ENCODE assay signal across 18 cellular contexts in the genomic region with DNA sequence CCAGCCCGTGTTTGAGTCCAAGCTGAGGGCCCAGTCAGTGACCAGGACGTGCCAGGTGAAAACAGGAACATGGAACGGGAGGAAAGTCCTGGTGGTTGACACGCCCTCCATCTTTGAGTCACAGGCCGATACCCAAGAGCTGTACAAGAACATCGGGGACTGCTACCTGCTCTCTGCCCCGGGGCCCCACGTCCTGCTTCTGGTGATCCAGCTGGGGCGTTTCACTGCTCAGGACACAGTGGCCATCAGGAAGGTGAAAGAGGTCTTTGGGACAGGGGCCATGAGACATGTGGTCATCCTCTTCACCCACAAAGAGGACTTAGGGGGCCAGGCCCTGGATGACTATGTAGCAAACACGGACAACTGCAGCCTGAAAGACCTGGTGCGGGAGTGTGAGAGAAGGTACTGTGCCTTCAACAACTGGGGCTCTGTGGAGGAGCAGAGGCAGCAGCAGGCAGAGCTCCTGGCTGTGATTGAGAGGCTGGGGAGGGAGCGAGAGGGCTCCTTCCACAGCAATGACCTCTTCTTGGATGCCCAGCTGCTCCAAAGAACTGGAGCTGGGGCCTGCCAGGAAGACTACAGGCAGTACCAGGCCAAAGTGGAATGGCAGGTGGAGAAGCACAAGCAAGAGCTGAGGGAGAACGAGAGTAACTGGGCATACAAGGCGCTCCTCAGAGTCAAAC. TPM values are rescaled to one million over a fixed set of nuclear protein-coding genes. Genes with fewer than 3 reads are reported as not detected.
A peak's percentile ranks its signal among the peaks of the same experiment; 100 is the strongest.
DNase-seq lines count a peak whose midpoint lies in the region; ATAC-seq and TF ChIP-seq lines count a peak whose summit lies in the region.
"Had no signal": no experiment of that assay in that cellular context is flagged by ENCODE, and none has a peak within 500 bp of the region (broad histone marks: within the 10 kb centered on the region; RNA-seq: fewer than 3 reads in every experiment).

No MANE protein-coding gene starts in this region.

- intact Hi-C loops in vagina (cut with DNase I): no loop called here

- no peak for TF ChIP-seq POLR2A in vagina (IDR thresholded peaks at IDR 0.05)

- no peaks in the 10 kb centered on the region for H3K27me3 Mint-ChIP-seq in activated T-cell treated with anti-CD3 and anti-CD28 coated beads, Interleukin-2, amount 50 U/mL, for 4 hours (ENCODE audit: low read depth)
- H3K27me3 Mint-ChIP-seq in immature natural killer cell (ENCODE audit: low read depth in 3 of 3): peaks cover 0 to 7% (median 0%) of the 10 kb centered on the region in 3 donors

- TF ChIP-seq CTCF in vagina (IDR thresholded peaks at IDR 0.05): no peak

- peak overlapping the region; percentile 90 for H3K4me3 Mint-ChIP-seq in activated T-cell treated with anti-CD3 and anti-CD28 coated beads, Interleukin-2, amount 50 U/mL, for 4 hours
- peak overlapping the region; percentile 65 to 99 (median 97) for H3K4me3 Mint-ChIP-seq in immature natural killer cell
- H3K4me3 Mint-ChIP-seq: neural crest cell had no signal

- H3K27ac ChIP-seq in vagina: peak overlapping the region; percentile 29
- H3K27ac ChIP-seq: PC-9 had no signal

- H3K9me3 Mint-ChIP-seq in activated T-cell treated with anti-CD3 and anti-CD28 coated beads, Interleukin-2, amount 50 U/mL, for 4 hours: peaks cover 3% of the 10 kb centered on the region
- no peaks in the 10 kb centered on the region for H3K9me3 Mint-ChIP-seq in immature natural killer cell
- H3K9me3 Mint-ChIP-seq: neural crest cell had no signal

- H3K4me3 ChIP-seq in vagina: no peak overlapping the region
- H3K4me3 ChIP-seq: gastroesophageal sphincter, K562, PC-9 had no signal

- ATAC-seq in activated T-cell treated with anti-CD3 and anti-CD28 coated beads, Interleukin-2, amount 50 U/mL, for 4 hours: peak in 1 of 2 donors; percentile 12
- ATAC-seq in esophagus mucosa (no peak), GM21515 (IDR thresholded peaks at IDR 0.05; ENCODE audit: unreplicated experiment) (no peak)
- ATAC-seq: gastroesophageal sphincter, K562, SK-N-SH treated with all-trans-retinoic acid at 6 μM for 48 hours had no signal

- peak; percentile 67 for DNase-seq in stimulated activated CD4-positive, alpha-beta T cell treated with anti-CD3 and anti-CD28 coated beads, Interleukin-15, amount 100 ng/mL, for 24 hours
- DNase-seq in stimulated activated CD4-positive, alpha-beta T cell treated with anti-CD3 and anti-CD28 coated beads, Interleukin-12 subunit alpha, Interleukin-12 subunit beta, amount 100 ng/mL, for 4 hours: no peak
- no peak for DNase-seq in activated T-cell treated with anti-CD3 and anti-CD28 coated beads, Interleukin-2, amount 50 U/mL, for 4 hours
- DNase-seq in immature natural killer cell: no peak
- peak in 1 of 2 donors; percentile 70 for DNase-seq in vagina (ENCODE audit: extremely low spot score in 2 of 2)
- DNase-seq in NOMO-1 treated with dmso at 0.1 percent for 144 hours (lab: John Stamatoyannopoulos, UW; ENCODE audit: unreplicated experiment): no peak
- DNase-seq: activated CD8-positive, alpha-beta memory T cell treated with anti-CD3 and anti-CD28 coated beads, Interleukin-2, amount 50 U/mL, for 48 hours; aorta; NCI-H1048; PC-9; retina had no signal

- no peaks in the 10 kb centered on the region for H3K4me1 ChIP-seq in vagina

- peaks cover 52% of the 10 kb centered on the region for H3K36me3 Mint-ChIP-seq in activated T-cell treated with anti-CD3 and anti-CD28 coated beads, Interleukin-2, amount 50 U/mL, for 4 hours (ENCODE audit: insufficient read depth)
- peaks cover 60 to 84% (median 60%) of the 10 kb centered on the region in 3 donors for H3K36me3 Mint-ChIP-seq in immature natural killer cell

- no peaks in the 10 kb centered on the region for H3K36me3 ChIP-seq in vagina

- no peaks in the 10 kb centered on the region for H3K27me3 ChIP-seq in vagina
- H3K27me3 ChIP-seq: gastroesophageal sphincter had no signal

- H3K9me3 ChIP-seq in vagina: no peaks in the 10 kb centered on the region
- H3K9me3 ChIP-seq: gastroesophageal sphincter had no signal

- H3K4me1 Mint-ChIP-seq in activated T-cell treated with anti-CD3 and anti-CD28 coated beads, Interleukin-2, amount 50 U/mL, for 4 hours (ENCODE audit: low read depth): peaks cover 83% of the 10 kb centered on the region
- H3K4me1 Mint-ChIP-seq in immature natural killer cell: peaks cover 85 to 86% of the 10 kb centered on the region in 2 donors
- H3K4me1 Mint-ChIP-seq: neural crest cell had no signal

- H3K27ac Mint-ChIP-seq in immature natural killer cell: peak overlapping the region; percentile 85 to 97 (median 93)

RNA-seq across cellular contexts. Expression of a gene that starts 5.2 kb away (rescaled TPM):
- total RNA-seq in activated T-cell treated with anti-CD3 and anti-CD28 coated beads, Interleukin-2, amount 50 U/mL, for 4 hours: 10 to 100 TPM; 44.1 to 52.2 (median 50.2) TPM
- polyA plus RNA-seq in immature natural killer cell: 100 to 1,000 TPM; 123 to 291 (median 123) TPM
- total RNA-seq in vagina (24.1 TPM), esophagus mucosa (1.4 TPM)
- total RNA-seq: chondrocyte, PC-9 had no signal
- polyA plus RNA-seq: K562 had no signal

RNA-seq across cellular contexts. Expression of a gene that starts 26.0 kb away (rescaled TPM):
- total RNA-seq in activated T-cell treated with anti-CD3 and anti-CD28 coated beads, Interleukin-2, amount 50 U/mL, for 4 hours: 1 to 10 TPM; 2.1 to 2.7 (median 2.1) TPM
- 10 to 100 TPM; 19.1 to 71.4 (median 25.7) TPM for polyA plus RNA-seq in immature natural killer cell
- total RNA-seq in vagina: 5.2 TPM
- 0.44 TPM for total RNA-seq in esophagus mucosa
- total RNA-seq: chondrocyte, neural crest cell, PC-9 had no signal

RNA-seq across cellular contexts. Expression of a gene that starts 56.9 kb away (rescaled TPM):
- total RNA-seq in activated T-cell treated with anti-CD3 and anti-CD28 coated beads, Interleukin-2, amount 50 U/mL, for 4 hours: 10 to 100 TPM; 19.7 to 22.7 (median 19.8) TPM
- polyA plus RNA-seq in immature natural killer cell: 10 to 100 TPM; 63.1 to 93.5 (median 79.4) TPM
- total RNA-seq in vagina: 9.6 TPM
- total RNA-seq in esophagus mucosa: 1.1 TPM
- total RNA-seq: chondrocyte, neural crest cell had no signal

RNA-seq across cellular contexts. Expression of a gene that starts 57.7 kb away (rescaled TPM):
- under 1 TPM; 0.24 to 0.58 (median 0.33) TPM for total RNA-seq in activated T-cell treated with anti-CD3 and anti-CD28 coated beads, Interleukin-2, amount 50 U/mL, for 4 hours
- under 1 TPM in 1 of 3 donors, not detected in 2; 0.87 TPM for polyA plus RNA-seq in immature natural killer cell
- total RNA-seq in vagina: 60.6 TPM
- 4.2 TPM for total RNA-seq in esophagus mucosa

RNA-seq across cellular contexts. Expression of a gene that starts 58.1 kb away (rescaled TPM):
- under 1 TPM; 0.20 to 0.24 (median 0.22) TPM for total RNA-seq in activated T-cell treated with anti-CD3 and anti-CD28 coated beads, Interleukin-2, amount 50 U/mL, for 4 hours
- under 1 TPM in 1 of 3 donors, not detected in 2; 0.97 TPM for polyA plus RNA-seq in immature natural killer cell
- 43.7 TPM for total RNA-seq in vagina
- total RNA-seq in esophagus mucosa: 2.6 TPM
- total RNA-seq: chondrocyte, PC-9 had no signal
- polyA plus RNA-seq: K562 had no signal

Comparison
In these comparisons a context has a peak if more than half of its experiments do, and no peak if none do; other contexts are left out.
1. RNA of a gene that starts 5.2 kb away (total RNA-seq): 44.1 to 52.2 TPM in activated T-cell treated with anti-CD3 and anti-CD28 coated beads, Interleukin-2, amount 50 U/mL, for 4 hours and 24.1 TPM in vagina (single experiment); 1.4 TPM in esophagus mucosa (single experiment); every median in the first group is over 10 times any median in the second.